ENCODE assay signal across 8 cellular contexts in genomic region chr17:55420067-55420775, GRCh38. TPM values are rescaled to one million over a fixed set of nuclear protein-coding genes. Genes with fewer than 3 reads are reported as not detected.
DNase-seq lines count a peak whose midpoint lies in the region; ATAC-seq and TF ChIP-seq lines count a peak whose summit lies in the region.

No MANE protein-coding gene starts in this region.

- no peaks in the 10 kb centered on the region for H3K9me3 ChIP-seq in OCI-LY1 (ENCODE audit: low read length)
- no peaks in the 10 kb centered on the region for H3K9me3 ChIP-seq in lower lobe of right lung
- no peaks in the 10 kb centered on the region for H3K9me3 ChIP-seq in tibial artery

- H3K27me3 ChIP-seq in OCI-LY1 (ENCODE audit: insufficient read depth, low read length), result no peaks in the 10 kb centered on the region
- no peaks in the 10 kb centered on the region for H3K27me3 ChIP-seq in lower lobe of right lung (ENCODE audit: low read depth)
- H3K27me3 ChIP-seq in tibial artery, result peaks cover 0 to 10% of the 10 kb centered on the region in 2 donors

- peaks cover 61% of the 10 kb centered on the region for H3K79me2 ChIP-seq in OCI-LY1 (ENCODE audit: insufficient read depth, low read length)

- H3K27ac ChIP-seq in OCI-LY1 (ENCODE audit: low read depth, low read length, poor library complexity, severe bottlenecking) (peak overlapping the region; percentile 93), lower lobe of right lung (peak overlapping the region; percentile 87), tibial artery (peak overlapping the region; percentile 78 to 81)

- intact Hi-C loops in lower lobe of right lung (cut with DNase I) (no loop called here), tibial artery (cut with DNase I; ENCODE audit: low total_unique reads) (loop anchor here (10.0 kb wide), 1 partner anchor 335 kb away; the partner anchor contains the start of gene PCTP), posterior vena cava (cut with DNase I) (no loop called here)

- DNase-seq in GM12864 (ENCODE audit: low read depth) (peak; percentile 52), astrocyte of the spinal cord (ENCODE audit: low read depth, low spot score) (no peak), lower lobe of right lung (no peak), tibial artery (no peak), DMS114 treated with DMSO at 0.1 percent for 48 hours (lab: John Stamatoyannopoulos, UW; ENCODE audit: unreplicated experiment) (no peak), posterior vena cava (ENCODE audit: low spot score) (no peak)

- peaks cover 40% of the 10 kb centered on the region for H3K36me3 ChIP-seq in OCI-LY1 (ENCODE audit: insufficient read depth, low read length)
- H3K36me3 ChIP-seq in lower lobe of right lung, result no peaks in the 10 kb centered on the region
- no peaks in the 10 kb centered on the region for H3K36me3 ChIP-seq in tibial artery

- no peak overlapping the region for H2AFZ ChIP-seq in OCI-LY1 (ENCODE audit: low read length)

- in situ Hi-C loops in astrocyte of the spinal cord (cut with HindIII; ENCODE audit: low sequenced_read_pairs), result no loop called here

- H3F3A ChIP-seq in OCI-LY1 (ENCODE audit: insufficient read depth, low read length), result 0 out of 2 replicates have a peak, but pooled peaks cover 3% of the 10 kb centered on the region

- peak overlapping the region; percentile 97 for H3K9ac ChIP-seq in OCI-LY1 (ENCODE audit: low read length)

- H3K4me1 ChIP-seq in OCI-LY1 (ENCODE audit: insufficient read depth, low read length, severe bottlenecking) (peaks cover 54% of the 10 kb centered on the region), lower lobe of right lung (peaks cover 29% of the 10 kb centered on the region), tibial artery (peaks cover 0 to 40% (median 16%) of the 10 kb centered on the region in 4 donors)

- TF ChIP-seq CTCF in GM12864 (IDR thresholded peaks at IDR 0.05; ENCODE audit: low read depth, low read length, missing control alignments), result no peak
- no peak for TF ChIP-seq CTCF in OCI-LY1 (IDR thresholded peaks at IDR 0.05; ENCODE audit: low read length)
- no peak for TF ChIP-seq CTCF in astrocyte of the spinal cord (IDR thresholded peaks at IDR 0.05; ENCODE audit: low read depth, low read length)
- no peak for TF ChIP-seq CTCF in lower lobe of right lung (IDR thresholded peaks at IDR 0.05)
- TF ChIP-seq CTCF in tibial artery (IDR thresholded peaks at IDR 0.05), result no peak

- ATAC-seq in GM21786 (IDR thresholded peaks at IDR 0.05; ENCODE audit: unreplicated experiment) (peak; percentile 39), lower lobe of right lung (peak in 1 of 2 donors; percentile 18)

- H4K20me1 ChIP-seq in OCI-LY1 (ENCODE audit: insufficient read depth, low read length), result no peaks in the 10 kb centered on the region

- peak overlapping the region; percentile 99 for H3K4me3 ChIP-seq in GM12864 (ENCODE audit: low read depth, low read length)
- H3K4me3 ChIP-seq in OCI-LY1 (ENCODE audit: low read depth, low read length, poor library complexity, severe bottlenecking), result peak overlapping the region; percentile 95
- peak overlapping the region; percentile 85 for H3K4me3 ChIP-seq in astrocyte of the spinal cord (ENCODE audit: low read depth, low read length)
- H3K4me3 ChIP-seq in lower lobe of right lung, result peak overlapping the region; percentile 98
- peak overlapping the region; percentile 88 to 92 for H3K4me3 ChIP-seq in tibial artery

- H3K4me2 ChIP-seq in OCI-LY1 (ENCODE audit: low read length), result peak overlapping the region; percentile 97

- H3K9me2 ChIP-seq in OCI-LY1 (ENCODE audit: low read depth, low read length), result no peaks in the 10 kb centered on the region

RNA-seq across cellular contexts. Expression of gene MMD, which starts 1.4 kb away (rescaled TPM):
- 23.1 TPM for total RNA-seq in lower lobe of right lung
- 10 to 100 TPM in 1 of 2 donors, 1 to 10 TPM in 1; 8.0 to 18.2 TPM for total RNA-seq in posterior vena cava
